ENCODE assay signal across 8 cellular contexts in the genomic region with DNA sequence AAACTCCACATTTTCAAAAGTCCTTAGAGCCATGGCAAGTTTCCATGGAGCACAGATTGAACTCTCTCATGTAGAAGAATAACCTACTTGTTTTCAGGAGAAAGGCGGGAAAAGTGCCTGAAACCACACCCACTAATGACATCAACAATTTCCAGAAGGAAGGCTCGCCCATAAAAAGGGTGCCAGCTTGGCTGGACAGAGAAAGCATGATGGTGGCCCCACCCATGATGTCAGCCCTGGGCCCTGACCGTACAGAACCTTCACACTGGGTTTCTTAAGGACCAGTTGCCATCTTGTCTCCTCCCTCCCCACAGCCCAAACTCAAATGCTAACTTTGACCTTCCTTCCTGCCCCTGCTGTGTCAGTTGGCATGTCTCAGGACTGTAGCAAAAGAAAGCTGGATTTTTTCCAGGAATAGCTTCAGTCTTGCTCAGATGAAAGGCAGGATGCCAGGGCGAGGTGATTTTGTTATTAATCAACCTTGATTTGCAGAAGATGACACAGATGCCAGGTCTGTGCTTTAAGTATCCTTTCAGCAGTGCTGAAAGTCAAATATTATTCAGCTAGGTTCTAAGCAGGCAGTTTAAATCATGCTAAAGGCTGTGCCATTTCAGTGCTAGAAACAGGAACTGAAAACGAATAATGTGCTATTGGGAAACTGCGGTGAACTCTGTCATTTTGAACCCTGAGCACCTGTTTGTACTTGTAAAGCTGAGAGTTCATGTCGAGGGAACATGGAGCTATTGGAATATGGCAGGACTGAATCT.
DNase-seq lines count a peak whose midpoint lies in the region; ATAC-seq and TF ChIP-seq lines count a peak whose summit lies in the region.

No MANE protein-coding gene starts in this region.

- H3K9me3 ChIP-seq in mucosa of descending colon, result no peaks in the 10 kb centered on the region

- H3K4me3 Mint-ChIP-seq in activated CD8-positive, alpha-beta memory T cell treated with anti-CD3 and anti-CD28 coated beads, Interleukin-2, amount 10 ng/mL, durations not matched to agents 7 days and 5 days, result no peak overlapping the region

- H3K4me3 ChIP-seq in mucosa of descending colon, result no peak overlapping the region

- H3K9me3 Mint-ChIP-seq in activated CD8-positive, alpha-beta memory T cell treated with anti-CD3 and anti-CD28 coated beads, Interleukin-2, amount 10 ng/mL, durations not matched to agents 7 days and 5 days (ENCODE audit: low read depth), result no peaks in the 10 kb centered on the region

- no peaks in the 10 kb centered on the region for H3K27me3 Mint-ChIP-seq in activated CD8-positive, alpha-beta memory T cell treated with anti-CD3 and anti-CD28 coated beads, Interleukin-2, amount 10 ng/mL, durations not matched to agents 7 days and 5 days

- CTCF ChIA-PET in activated CD8-positive, alpha-beta memory T cell treated with anti-CD3 and anti-CD28 coated beads, Interleukin-2, amount 10 ng/mL, durations not matched to agents 7 days and 5 days (lab: Charles Lee), result interaction anchor here (1.3 kb wide), 1 partner anchor 186 kb away, joined by 4 read pairs; no protein-coding TSS in a partner anchor

- no peak for DNase-seq in activated CD8-positive, alpha-beta memory T cell treated with anti-CD3 and anti-CD28 coated beads, Interleukin-2, amount 10 ng/mL, durations not matched to agents 7 days and 5 days
- DNase-seq in activated CD8-positive, alpha-beta memory T cell treated with anti-CD3 and anti-CD28 coated beads, Interleukin-2, amount 50 U/mL, for 48 hours, result no peak
- DNase-seq in SKM-1 (lab: John Stamatoyannopoulos, UW; ENCODE audit: unreplicated experiment), result peak; percentile 87
- no peak for DNase-seq in mucosa of descending colon
- DNase-seq in iPS-NIHi7 (ENCODE audit: extremely low spot score), result no peak
- no peak for DNase-seq in activated CD4-positive, alpha-beta T cell treated with anti-CD3 and anti-CD28 coated beads, Interleukin-2, amount 50 U/mL, for 1 hour
- no peak for DNase-seq in SW480 (ENCODE audit: low spot score)

- peak overlapping the region; percentile 48 for H3K27ac Mint-ChIP-seq in activated CD8-positive, alpha-beta memory T cell treated with anti-CD3 and anti-CD28 coated beads, Interleukin-2, amount 10 ng/mL, durations not matched to agents 7 days and 5 days

- peaks cover 12% of the 10 kb centered on the region for H3K4me1 Mint-ChIP-seq in activated CD8-positive, alpha-beta memory T cell treated with anti-CD3 and anti-CD28 coated beads, Interleukin-2, amount 10 ng/mL, durations not matched to agents 7 days and 5 days

- H3K4me1 ChIP-seq in mucosa of descending colon (ENCODE audit: low read depth), result no peaks in the 10 kb centered on the region

- H3K36me3 ChIP-seq in mucosa of descending colon (ENCODE audit: low read depth), result no peaks in the 10 kb centered on the region

- ATAC-seq in activated CD8-positive, alpha-beta memory T cell treated with anti-CD3 and anti-CD28 coated beads, Interleukin-2, amount 10 ng/mL, durations not matched to agents 7 days and 5 days, result no peak
- ATAC-seq in HG03060 (IDR thresholded peaks at IDR 0.05; ENCODE audit: low read depth, unreplicated experiment), result peak; percentile 85
- peak; percentile 29 for ATAC-seq in mucosa of descending colon

- no peak for TF ChIP-seq CTCF in mucosa of descending colon (IDR thresholded peaks at IDR 0.05)

- intact Hi-C loops in mucosa of descending colon (cut with DNase I, micrococcal nuclease), result loop anchor here (10.0 kb wide), 2 partner anchors 174 to 514 kb away; no protein-coding TSS in a partner anchor

- no peaks in the 10 kb centered on the region for H3K36me3 Mint-ChIP-seq in activated CD8-positive, alpha-beta memory T cell treated with anti-CD3 and anti-CD28 coated beads, Interleukin-2, amount 10 ng/mL, durations not matched to agents 7 days and 5 days
